In genomic region chr2:236044191-236044590, GRCh38 we compare ENCODE assay signal across 30 cellular contexts.
"Had no signal": no experiment of that assay in that cellular context is flagged by ENCODE, and none has a peak within 500 bp of the region (broad histone marks: within the 10 kb centered on the region; RNA-seq: fewer than 3 reads in every experiment).

No MANE protein-coding gene starts in this region.

- H3K79me2 ChIP-seq: parathyroid adenoma had no signal

- DNase-seq: hippocampal formation; kidney; left colon; left lung; lower lobe of right lung; mammary epithelial cell; mesenchymal stem cell; naive B cell; natural killer cell; occipital lobe; right lobe of liver; stimulated activated CD4-positive, alpha-beta T cell treated with anti-CD3 and anti-CD28 coated beads, Interleukin-12 subunit alpha, Interleukin-12 subunit beta, amount 100 ng/mL, for 4 hours; stimulated activated CD4-positive, alpha-beta T cell treated with anti-CD3 and anti-CD28 coated beads, Interleukin-15, amount 100 ng/mL, for 24 hours; stimulated activated CD4-positive, alpha-beta T cell treated with anti-CD3 and anti-CD28 coated beads, Interleukin-2, amount 100 ng/mL, for 24 hours; stimulated activated CD4-positive, alpha-beta T cell treated with anti-CD3 and anti-CD28 coated beads, Interleukin-4, amount 100 ng/mL, for 1 hour; stimulated activated naive B cell treated with anti-CD40 and anti-IgM and Interleukin-4, amounts not matched to agents 10 μg/mL and 1 μg/mL and 100 μg/mL, for 72 hours; stimulated activated naive CD8-positive, alpha-beta T cell treated with anti-CD3 and anti-CD28 coated beads, Interleukin-15, Interleukin-2, amounts not matched to agents 100 U/mL and 50 U/mL, for 24 hours; stomach; testis; thyroid gland; transverse colon; upper lobe of left lung had no signal

- H3K9ac ChIP-seq: parathyroid adenoma had no signal

- H3K9me3 ChIP-seq: left lung, lower lobe of right lung, neutrophil, right atrium auricular region, right lobe of liver, stomach, testis, thyroid gland, transverse colon, upper lobe of left lung had no signal

- H3K27ac Mint-ChIP-seq: mesothelial cell of epicardium; natural killer cell; stimulated activated naive B cell treated with anti-CD40 and anti-IgM and Interleukin-4, amounts not matched to agents 10 μg/mL and 1 μg/mL and 100 μg/mL, for 72 hours had no signal

- H3K9me3 Mint-ChIP-seq: mesothelial cell of epicardium, natural killer cell, neural crest cell had no signal

- H3K27ac ChIP-seq: left lung, lower lobe of right lung, neutrophil, parathyroid adenoma, right atrium auricular region, right lobe of liver, stomach, testis, thyroid gland, transverse colon, upper lobe of left lung had no signal

- H3K4me3 ChIP-seq: left lung, lower lobe of right lung, right atrium auricular region, right lobe of liver, smooth muscle cell, stomach, testis, thyroid gland, transverse colon, upper lobe of left lung had no signal

- H3K4me1 ChIP-seq: left lung, lower lobe of right lung, right atrium auricular region, testis, thyroid gland, upper lobe of left lung had no signal

- H2AFZ ChIP-seq: parathyroid adenoma had no signal

- H3K4me3 Mint-ChIP-seq: mesothelial cell of epicardium; natural killer cell; neural crest cell; stimulated activated naive B cell treated with anti-CD40 and anti-IgM and Interleukin-4, amounts not matched to agents 10 μg/mL and 1 μg/mL and 100 μg/mL, for 72 hours had no signal

- H3K36me3 Mint-ChIP-seq: naive B cell; stimulated activated naive B cell treated with anti-CD40 and anti-IgM and Interleukin-4, amounts not matched to agents 10 μg/mL and 1 μg/mL and 100 μg/mL, for 72 hours had no signal

- H3K4me2 ChIP-seq: smooth muscle cell had no signal

- H3K36me3 ChIP-seq: neutrophil, right atrium auricular region, right lobe of liver, thyroid gland had no signal

- H3K4me1 Mint-ChIP-seq: naive B cell; natural killer cell; stimulated activated naive B cell treated with anti-CD40 and anti-IgM and Interleukin-4, amounts not matched to agents 10 μg/mL and 1 μg/mL and 100 μg/mL, for 72 hours had no signal

- FAIRE-seq: islet of Langerhans, kidney, urothelium cell line had no signal

- H3K27me3 ChIP-seq: left lung, neutrophil, right atrium auricular region, right lobe of liver, stomach, testis, thyroid gland, transverse colon, upper lobe of left lung had no signal

- ATAC-seq: left colon; left lung; lower lobe of right lung; natural killer cell; right lobe of liver; stimulated activated naive B cell treated with anti-CD40 and anti-IgM and Interleukin-4, amounts not matched to agents 10 μg/mL and 1 μg/mL and 100 μg/mL, for 72 hours; stimulated activated naive CD8-positive, alpha-beta T cell treated with anti-CD3 and anti-CD28 coated beads, Interleukin-15, Interleukin-2, amounts not matched to agents 100 U/mL and 50 U/mL, for 24 hours had no signal
